ENCODE assay signal across 34 cellular contexts in the genomic region with DNA sequence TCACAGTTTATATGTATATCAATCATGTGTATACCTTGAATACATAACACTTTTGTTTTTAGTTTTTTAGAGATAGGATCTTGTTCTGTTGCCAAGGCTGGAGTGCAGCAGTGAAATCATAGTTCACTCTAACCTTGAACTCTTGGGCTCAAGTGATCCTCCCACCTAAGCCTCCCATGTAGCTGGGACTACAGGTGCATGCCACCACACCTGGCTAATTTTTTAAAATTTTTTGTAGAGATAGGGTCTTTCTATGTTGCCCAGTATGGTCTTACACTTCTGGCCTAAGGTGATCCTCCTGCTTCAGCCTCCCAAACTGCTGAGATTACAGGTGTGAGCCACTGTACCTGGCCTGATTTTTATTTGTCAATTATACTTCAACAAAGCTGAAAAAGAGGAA.
"Had no signal": no experiment of that assay in that cellular context is flagged by ENCODE, and none has a peak within 500 bp of the region (broad histone marks: within the 10 kb centered on the region; RNA-seq: fewer than 3 reads in every experiment).

No MANE protein-coding gene starts in this region.

- H3K27me3 ChIP-seq: adrenal gland, ascending aorta, body of pancreas, brain microvascular endothelial cell, breast epithelium, cardiac muscle cell had no signal

- H3K9me3 ChIP-seq: adrenal gland, ascending aorta, body of pancreas, breast epithelium had no signal

- FAIRE-seq: astrocyte, bronchial epithelial cell had no signal

- H3K4me3 ChIP-seq: adrenal gland, ascending aorta, body of pancreas, breast epithelium, cardiac muscle cell had no signal

- DNase-seq: activated effector memory CD4-positive, alpha-beta T cell treated with anti-CD3 and anti-CD28 coated beads, Interleukin-2, amount 50 U/mL, for 16 hours; activated effector memory CD4-positive, alpha-beta T cell treated with Interleukin-2 at 50 U/mL for 16 hours; activated gamma-delta T cell; activated gamma-delta T cell treated with Interleukin-2 at 50 U/mL for 16 hours; activated naive CD4-positive, alpha-beta T cell; activated naive CD4-positive, alpha-beta T cell treated with anti-CD3 and anti-CD28 coated beads for 36 hours; activated naive CD4-positive, alpha-beta T cell treated with anti-CD3 and anti-CD28 coated beads, Interleukin-2, amount 10 ng/mL, durations not matched to agents 7 days and 5 days; activated naive CD4-positive, alpha-beta T cell treated with anti-CD3 and anti-CD28 coated beads, Interleukin-2, amount 50 U/mL, for 16 hours; activated naive CD4-positive, alpha-beta T cell treated with Interleukin-2 at 50 U/mL for 16 hours; activated naive CD8-positive, alpha-beta T cell treated with anti-CD3 and anti-CD28 coated beads for 36 hours; activated naive CD8-positive, alpha-beta T cell treated with anti-CD3 and anti-CD28 coated beads, Interleukin-2, amount 10 ng/mL, durations not matched to agents 7 days and 5 days; activated naive CD8-positive, alpha-beta T cell treated with anti-CD3 and anti-CD28 coated beads, Interleukin-2, amount 50 U/mL, for 24 hours; activated T-cell treated with anti-CD3 and anti-CD28 coated beads, Interleukin-2, amount 50 U/mL, for 1 hour; activated T-cell treated with anti-CD3 and anti-CD28 coated beads, Interleukin-2, amount 50 U/mL, for 24 hours; activated T-cell treated with anti-CD3 and anti-CD28 coated beads, Interleukin-2, amount 50 U/mL, for 4 hours; activated T-cell treated with anti-CD3 and anti-CD28 coated beads, Interleukin-2, amount 50 U/mL, for 48 hours; activated T-cell treated with anti-CD3 and anti-CD28 coated beads, Interleukin-2, amount 50 U/mL, for 72 hours; adrenal gland; amniotic stem cell; amygdala; anterior cingulate cortex; aorta; body of pancreas; brain microvascular endothelial cell; caudate nucleus; central memory CD4-positive, alpha-beta T cell; cerebellar nuclear complex had no signal

- H3K4me1 ChIP-seq: adrenal gland, ascending aorta, body of pancreas, breast epithelium had no signal

- H3K27ac ChIP-seq: adrenal gland, ascending aorta, body of pancreas, brain microvascular endothelial cell, breast epithelium, cardiac muscle cell had no signal

- H3K36me3 ChIP-seq: adrenal gland, ascending aorta, brain microvascular endothelial cell, breast epithelium, cardiac muscle cell had no signal

- ATAC-seq: activated naive CD4-positive, alpha-beta T cell treated with anti-CD3 and anti-CD28 coated beads, Interleukin-2, amount 50 U/mL, for 72 hours; activated naive CD8-positive, alpha-beta T cell treated with anti-CD3 and anti-CD28 coated beads, Interleukin-2, amount 50 U/mL, for 24 hours; activated T-cell treated with anti-CD3 and anti-CD28 coated beads, Interleukin-2, amount 50 U/mL, for 4 hours; activated T-cell treated with anti-CD3 and anti-CD28 coated beads, Interleukin-2, amount 50 U/mL, for 72 hours; activated T-helper 17 cell treated with anti-CD3 and anti-CD28 coated beads, Interleukin-2, amount 50 U/mL, for 72 hours; body of pancreas had no signal
